8 cellular contexts compared by ENCODE assay signal in genomic region chr7:6729492-6730342, GRCh38. TPM values are rescaled to one million over a fixed set of nuclear protein-coding genes. Genes with fewer than 3 reads are reported as not detected.
DNase-seq lines count a peak whose midpoint lies in the region; ATAC-seq lines count a peak whose summit lies in the region.

No MANE protein-coding gene starts in this region.

- H3K9me3 ChIP-seq in muscle layer of colon (ENCODE audit: low read length): no peaks in the 10 kb centered on the region

- no peaks in the 10 kb centered on the region for H3K36me3 ChIP-seq in muscle layer of colon (ENCODE audit: insufficient read depth, low read length)

- peak overlapping the region; percentile 94 for H3K4me3 Mint-ChIP-seq in activated T-cell treated with anti-CD3 and anti-CD28 coated beads, Interleukin-2, amount 50 U/mL, for 24 hours

- H3K27me3 Mint-ChIP-seq in activated T-cell treated with anti-CD3 and anti-CD28 coated beads, Interleukin-2, amount 50 U/mL, for 24 hours: no peaks in the 10 kb centered on the region

- H3K9me3 Mint-ChIP-seq in activated T-cell treated with anti-CD3 and anti-CD28 coated beads, Interleukin-2, amount 50 U/mL, for 24 hours: peaks cover 4% of the 10 kb centered on the region

- peaks cover 52% of the 10 kb centered on the region for H3K36me3 Mint-ChIP-seq in activated T-cell treated with anti-CD3 and anti-CD28 coated beads, Interleukin-2, amount 50 U/mL, for 24 hours (ENCODE audit: low read depth)

- peak overlapping the region; percentile 65 for H3K9ac ChIP-seq in muscle layer of colon (ENCODE audit: low read length)

- peak overlapping the region; percentile 73 to 97 for H3K4me3 ChIP-seq in muscle layer of colon (ENCODE audit: low read depth in 1 of 2, low read length in 2 of 2)

- DNase-seq in DMS 273 treated with DMSO at 0.1 percent for 48 hours (lab: John Stamatoyannopoulos, UW) (peak; percentile 76), HuH-7 (ENCODE audit: low spot score) (peak; percentile 95), OCI-M2 (lab: John Stamatoyannopoulos, UW; ENCODE audit: unreplicated experiment) (peak; percentile 61)
- peak; percentile 88 for DNase-seq in activated T-cell treated with anti-CD3 and anti-CD28 coated beads, Interleukin-2, amount 50 U/mL, for 24 hours
- DNase-seq in stimulated activated CD8-positive, alpha-beta memory T cell treated with anti-CD3 and anti-CD28 coated beads, Interleukin-7, amount 100 ng/mL, for 1 hour (ENCODE audit: low read depth in 2 of 2): peak; percentile 60 to 66

- H3K27ac ChIP-seq in muscle layer of colon (ENCODE audit: low read depth, low read length): peak overlapping the region; percentile 86

- no peaks in the 10 kb centered on the region for H3K27me3 ChIP-seq in muscle layer of colon (ENCODE audit: control insufficient read depth in 1 of 2, insufficient read depth in 2 of 2, low read length in 2 of 2)

- H3K27ac Mint-ChIP-seq in activated T-cell treated with anti-CD3 and anti-CD28 coated beads, Interleukin-2, amount 50 U/mL, for 24 hours: peak overlapping the region; percentile 91

- H3K4me1 ChIP-seq in muscle layer of colon (ENCODE audit: insufficient read depth, low read length): no peaks in the 10 kb centered on the region

- peaks cover 30% of the 10 kb centered on the region for H3K4me1 Mint-ChIP-seq in activated T-cell treated with anti-CD3 and anti-CD28 coated beads, Interleukin-2, amount 50 U/mL, for 24 hours (ENCODE audit: low read depth)

- ATAC-seq in GM21526 (IDR thresholded peaks at IDR 0.05; ENCODE audit: low FRiP score, unreplicated experiment) (peak; percentile 91), esophagus mucosa (peak; percentile 98)

RNA-seq across cellular contexts. Expression of gene ZNF12, which starts 23.0 kb away (rescaled TPM):
- total RNA-seq in esophagus mucosa: 13.1 TPM

RNA-seq across cellular contexts. Expression of gene RSPH10B2, which starts 24.2 kb away (rescaled TPM):
- 0.28 TPM for total RNA-seq in esophagus mucosa

Comparison
In these comparisons a context has a peak if more than half of its experiments do, and no peak if none do; other contexts are left out.
1. Peak in every context shown above with its lines: DNase-seq, ATAC-seq, H3K4me3 ChIP-seq and H3K27ac ChIP-seq.